ENCODE assay signal across 8 cellular contexts in genomic region chr4:163556169-163556568, GRCh38.
DNase-seq lines count a peak whose midpoint lies in the region; ATAC-seq and TF ChIP-seq lines count a peak whose summit lies in the region.

No MANE protein-coding gene starts in this region.

- no peaks in the 10 kb centered on the region for H3K4me1 ChIP-seq in upper lobe of right lung

- H3K9me3 ChIP-seq in SU-DHL-6 (ENCODE audit: insufficient read depth, low read length) (no peaks in the 10 kb centered on the region), upper lobe of right lung (no peaks in the 10 kb centered on the region)

- H3K4me3 ChIP-seq in SU-DHL-6 (ENCODE audit: insufficient read depth, low read length, poor library complexity, severe bottlenecking) (no peak overlapping the region), upper lobe of right lung (no peak overlapping the region)

- TF ChIP-seq CTCF in SU-DHL-6 (IDR thresholded peaks at IDR 0.05; ENCODE audit: insufficient read depth, low read length, poor library complexity, severe bottlenecking): peak; percentile 27
- TF ChIP-seq CTCF in upper lobe of right lung (IDR thresholded peaks at IDR 0.05): peak; percentile 11

- H3F3A ChIP-seq in SU-DHL-6 (ENCODE audit: insufficient read depth): no peaks in the 10 kb centered on the region; the same call in none of the 2 replicates

- H3K4me1 Mint-ChIP-seq in stimulated activated effector memory CD8-positive, alpha-beta T cell treated with anti-CD3 and anti-CD28 coated beads, Interleukin-12 subunit alpha, Interleukin-12 subunit beta, amount 100 ng/mL, for 72 hours: peaks cover 17% of the 10 kb centered on the region

- peak overlapping the region; percentile 49 for H2AFZ ChIP-seq in SU-DHL-6 (ENCODE audit: low read depth, low read length, severe bottlenecking)

- no peaks in the 10 kb centered on the region for H4K20me1 ChIP-seq in SU-DHL-6 (ENCODE audit: low read depth, low read length)

- no peak overlapping the region for H3K9ac ChIP-seq in SU-DHL-6 (ENCODE audit: low read length)

- H3K79me2 ChIP-seq in SU-DHL-6 (ENCODE audit: insufficient read depth, low read length): no peaks in the 10 kb centered on the region

- H3K4me3 Mint-ChIP-seq in stimulated activated effector memory CD8-positive, alpha-beta T cell treated with anti-CD3 and anti-CD28 coated beads, Interleukin-12 subunit alpha, Interleukin-12 subunit beta, amount 100 ng/mL, for 72 hours: no peak overlapping the region

- no peaks in the 10 kb centered on the region for H3K27me3 ChIP-seq in SU-DHL-6 (ENCODE audit: low read length)
- H3K27me3 ChIP-seq in upper lobe of right lung: no peaks in the 10 kb centered on the region

- H3K36me3 ChIP-seq in SU-DHL-6 (ENCODE audit: low read length) (peaks cover 12% of the 10 kb centered on the region; the same call in 1 of the 2 replicates), upper lobe of right lung (no peaks in the 10 kb centered on the region)

- intact Hi-C loops in upper lobe of right lung (cut with DNase I) (no loop called here), left cardiac atrium (cut with DNase I) (loop anchor here (5.0 to 10.0 kb wide), 3 partner anchors 1169 to 1191 kb away; no protein-coding TSS in a partner anchor)

- H3K27ac ChIP-seq in SU-DHL-6 (ENCODE audit: low read depth, low read length) (no peak overlapping the region; the same call in 1 of the 2 replicates), upper lobe of right lung (no peak overlapping the region)

- no peaks in the 10 kb centered on the region for H3K9me3 Mint-ChIP-seq in stimulated activated effector memory CD8-positive, alpha-beta T cell treated with anti-CD3 and anti-CD28 coated beads, Interleukin-12 subunit alpha, Interleukin-12 subunit beta, amount 100 ng/mL, for 72 hours

- H3K36me3 Mint-ChIP-seq in stimulated activated effector memory CD8-positive, alpha-beta T cell treated with anti-CD3 and anti-CD28 coated beads, Interleukin-12 subunit alpha, Interleukin-12 subunit beta, amount 100 ng/mL, for 72 hours: no peaks in the 10 kb centered on the region

- no peak overlapping the region for H3K27ac Mint-ChIP-seq in stimulated activated effector memory CD8-positive, alpha-beta T cell treated with anti-CD3 and anti-CD28 coated beads, Interleukin-12 subunit alpha, Interleukin-12 subunit beta, amount 100 ng/mL, for 72 hours

- ATAC-seq in HG03565 (IDR thresholded peaks at IDR 0.05; ENCODE audit: unreplicated experiment) (peak; percentile 39), upper lobe of right lung (no peak), left cardiac atrium (no peak)
- no peak for ATAC-seq in stimulated activated effector memory CD8-positive, alpha-beta T cell treated with anti-CD3 and anti-CD28 coated beads, Interleukin-12 subunit alpha, Interleukin-12 subunit beta, amount 100 ng/mL, for 72 hours

- H3K4me2 ChIP-seq in SU-DHL-6 (ENCODE audit: low read depth, low read length, poor library complexity, severe bottlenecking): peak overlapping the region; percentile 4

- H3K9me2 ChIP-seq in SU-DHL-6 (replicated peaks; ENCODE audit: insufficient read depth, low read length): no peaks in the 10 kb centered on the region

- DNase-seq in SIG-M5 treated with dmso at 0.1 percent for 504 hours (lab: John Stamatoyannopoulos, UW; ENCODE audit: unreplicated experiment) (peak; percentile 56), SIG-M5 (lab: John Stamatoyannopoulos, UW) (no peak), upper lobe of right lung (no peak), SHP77 (lab: John Stamatoyannopoulos, UW) (no peak), left cardiac atrium (no peak)
- no peak for DNase-seq in stimulated activated effector memory CD8-positive, alpha-beta T cell treated with anti-CD3 and anti-CD28 coated beads, Interleukin-12 subunit alpha, Interleukin-12 subunit beta, amount 100 ng/mL, for 72 hours (ENCODE audit: low spot score in 2 of 2)
